In the genomic region with DNA sequence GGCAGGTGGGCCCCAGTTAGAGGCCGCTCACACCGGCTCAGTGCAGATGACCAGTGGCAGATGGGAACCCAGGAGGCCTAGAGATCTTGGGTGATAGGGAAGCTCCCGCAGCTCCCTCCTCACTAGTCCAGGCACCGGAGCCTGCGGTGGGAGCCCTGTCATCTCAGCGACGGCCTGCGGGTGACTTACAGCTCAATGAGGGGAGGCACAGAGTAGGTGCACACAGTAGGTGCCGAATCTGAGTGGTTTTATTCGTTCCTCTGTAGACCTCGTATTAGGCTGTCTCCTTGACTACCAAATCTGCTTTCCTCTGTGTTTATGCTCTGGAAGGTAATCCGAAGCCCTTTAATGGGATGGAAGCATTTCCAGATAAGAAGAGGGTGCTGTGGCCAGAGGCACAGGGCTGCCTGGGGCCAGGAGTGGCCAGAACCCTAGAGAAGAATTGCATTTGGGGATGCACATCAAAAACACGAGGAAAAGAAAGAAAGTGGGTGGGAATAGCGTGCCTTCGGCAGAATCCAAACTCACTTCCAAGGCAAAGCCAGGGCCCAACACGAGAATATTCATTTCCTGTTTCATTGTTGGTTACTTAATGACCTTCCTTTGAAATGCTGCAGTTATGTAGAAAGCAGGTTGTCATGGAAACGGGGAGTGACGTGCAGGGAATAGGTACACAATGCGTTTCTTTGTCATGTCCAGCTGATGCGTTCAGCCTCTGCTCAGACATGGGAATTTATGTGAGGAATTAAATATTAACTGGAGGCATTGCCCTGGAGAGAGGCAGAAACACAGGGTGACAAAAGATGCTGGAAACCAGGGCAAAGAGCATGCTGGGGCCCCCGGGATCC, we compare ENCODE assay signal across 1 cellular context.
TF ChIP-seq lines count a peak whose summit lies in the region.

No MANE protein-coding gene starts in this region.

TF ChIP-seq in HepG2, 621 proteins besides CTCF, POLR2A, EP300 and RAD21 (continued from another document):
- TF ChIP-seq, protein P1, sequence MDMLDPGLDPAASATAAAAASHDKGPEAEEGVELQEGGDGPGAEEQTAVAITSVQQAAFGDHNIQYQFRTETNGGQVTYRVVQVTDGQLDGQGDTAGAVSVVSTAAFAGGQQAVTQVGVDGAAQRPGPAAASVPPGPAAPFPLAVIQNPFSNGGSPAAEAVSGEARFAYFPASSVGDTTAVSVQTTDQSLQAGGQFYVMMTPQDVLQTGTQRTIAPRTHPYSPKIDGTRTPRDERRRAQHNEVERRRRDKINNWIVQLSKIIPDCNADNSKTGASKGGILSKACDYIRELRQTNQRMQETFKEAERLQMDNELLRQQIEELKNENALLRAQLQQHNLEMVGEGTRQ (IDR thresholded peaks at IDR 0.05; ENCODE audit: low read depth, low read length) = no peak
- TF ChIP-seq, protein P1 (CRISPR knock-in tag; IDR thresholded peaks at IDR 0.05; ENCODE audit: borderline replicate concordance) = no peak
- TF ChIP-seq EHMT2 (IDR thresholded peaks at IDR 0.05; ENCODE audit: borderline replicate concordance, low read depth, low read length) (peak; percentile 91), KDM5B (CRISPR knock-in tag; IDR thresholded peaks at IDR 0.05; ENCODE audit: borderline replicate concordance) (no peak), ZNF720 (CRISPR knock-in tag; IDR thresholded peaks at IDR 0.05) (no peak), MIXL1 (CRISPR knock-in tag; IDR thresholded peaks at IDR 0.05) (peak; percentile 89; the same call in 1 of the 2 replicates)
- TF ChIP-seq, protein P2, sequence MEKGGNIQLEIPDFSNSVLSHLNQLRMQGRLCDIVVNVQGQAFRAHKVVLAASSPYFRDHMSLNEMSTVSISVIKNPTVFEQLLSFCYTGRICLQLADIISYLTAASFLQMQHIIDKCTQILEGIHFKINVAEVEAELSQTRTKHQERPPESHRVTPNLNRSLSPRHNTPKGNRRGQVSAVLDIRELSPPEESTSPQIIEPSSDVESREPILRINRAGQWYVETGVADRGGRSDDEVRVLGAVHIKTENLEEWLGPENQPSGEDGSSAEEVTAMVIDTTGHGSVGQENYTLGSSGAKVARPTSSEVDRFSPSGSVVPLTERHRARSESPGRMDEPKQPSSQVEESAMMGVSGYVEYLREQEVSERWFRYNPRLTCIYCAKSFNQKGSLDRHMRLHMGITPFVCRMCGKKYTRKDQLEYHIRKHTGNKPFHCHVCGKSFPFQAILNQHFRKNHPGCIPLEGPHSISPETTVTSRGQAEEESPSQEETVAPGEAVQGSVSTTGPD (CRISPR knock-in tag; IDR thresholded peaks at IDR 0.05) = no peak
